In genomic region chr5:38559427-38559826, GRCh38 we compare ENCODE assay signal across 26 cellular contexts. TPM values are rescaled to one million over a fixed set of nuclear protein-coding genes. Genes with fewer than 3 reads are reported as not detected.
"Had no signal": no experiment of that assay in that cellular context is flagged by ENCODE, and none has a peak within 500 bp of the region (broad histone marks: within the 10 kb centered on the region; RNA-seq: fewer than 3 reads in every experiment).

No MANE protein-coding gene starts in this region.

- H3K27me3 ChIP-seq: dorsolateral prefrontal cortex, gastrocnemius medialis, ovary, sigmoid colon, upper lobe of right lung, uterus had no signal

- H3K27ac Mint-ChIP-seq: naive thymus-derived CD8-positive, alpha-beta T cell; stimulated activated memory B cell treated with anti-CD40 and anti-IgM and Interleukin-4, amounts not matched to agents 10 μg/mL and 1 μg/mL and 100 μg/mL, for 72 hours; stimulated activated naive CD8-positive, alpha-beta T cell treated with anti-CD3 and anti-CD28 coated beads, Interleukin-15, Interleukin-2, amounts not matched to agents 100 ng/mL and 50 ng/mL, for 24 hours had no signal

- FAIRE-seq: islet of Langerhans had no signal

- DNase-seq: dorsolateral prefrontal cortex; effector CD4-positive, alpha-beta T cell; foreskin fibroblast; gastrocnemius medialis; head of caudate nucleus; left cardiac atrium; left lung; lower lobe of right lung; naive thymus-derived CD8-positive, alpha-beta T cell; occipital lobe; ovary; posterior cingulate gyrus; psoas muscle; right cardiac atrium; sigmoid colon; spleen; stimulated activated CD4-positive, alpha-beta T cell treated with anti-CD3 and anti-CD28 coated beads, Interleukin-4, amount 100 ng/mL, for 4 hours; transverse colon; upper lobe of right lung; uterus had no signal

- ATAC-seq: esophagus mucosa; gastrocnemius medialis; left cardiac atrium; left lung; lower lobe of right lung; naive thymus-derived CD8-positive, alpha-beta T cell; psoas muscle; right cardiac atrium; stimulated activated memory B cell treated with anti-CD40 and anti-IgM and Interleukin-4, amounts not matched to agents 10 μg/mL and 1 μg/mL and 100 μg/mL, for 72 hours; upper lobe of right lung had no signal

- H3K36me3 ChIP-seq: gastrocnemius medialis, left lung, lower lobe of right lung, ovary, sigmoid colon, spleen, suprapubic skin, transverse colon, upper lobe of right lung, uterus had no signal

- H3K27ac ChIP-seq: dorsolateral prefrontal cortex, epithelial cell of prostate, gastrocnemius medialis, left lung, lower lobe of right lung, ovary, psoas muscle, sigmoid colon, spleen, suprapubic skin, transverse colon, upper lobe of right lung had no signal

- H3K9me3 ChIP-seq: gastrocnemius medialis, left lung, lower lobe of right lung, ovary, psoas muscle, sigmoid colon, spleen, suprapubic skin, transverse colon, upper lobe of right lung, uterus had no signal

- H3K4me1 ChIP-seq: uterus had no signal

- H3K4me3 Mint-ChIP-seq: naive thymus-derived CD8-positive, alpha-beta T cell; stimulated activated memory B cell treated with anti-CD40 and anti-IgM and Interleukin-4, amounts not matched to agents 10 μg/mL and 1 μg/mL and 100 μg/mL, for 72 hours; stimulated activated naive CD8-positive, alpha-beta T cell treated with anti-CD3 and anti-CD28 coated beads, Interleukin-15, Interleukin-2, amounts not matched to agents 100 ng/mL and 50 ng/mL, for 24 hours had no signal

- H3K4me3 ChIP-seq: gastrocnemius medialis, left lung, lower lobe of right lung, ovary, psoas muscle, sigmoid colon, spleen, suprapubic skin, transverse colon, upper lobe of right lung, uterus had no signal

- H3K9me3 Mint-ChIP-seq: naive thymus-derived CD8-positive, alpha-beta T cell; stimulated activated memory B cell treated with anti-CD40 and anti-IgM and Interleukin-4, amounts not matched to agents 10 μg/mL and 1 μg/mL and 100 μg/mL, for 72 hours; stimulated activated naive CD8-positive, alpha-beta T cell treated with anti-CD3 and anti-CD28 coated beads, Interleukin-15, Interleukin-2, amounts not matched to agents 100 ng/mL and 50 ng/mL, for 24 hours had no signal

RNA-seq across cellular contexts. Expression of gene LIFR, which starts 3.0 kb away (rescaled TPM):
- total RNA-seq: naive thymus-derived CD8-positive, alpha-beta T cell had no signal
- polyA plus RNA-seq: naive thymus-derived CD8-positive, alpha-beta T cell had no signal
